Comparison of ENCODE assay signal across 8 cellular contexts in the genomic region with DNA sequence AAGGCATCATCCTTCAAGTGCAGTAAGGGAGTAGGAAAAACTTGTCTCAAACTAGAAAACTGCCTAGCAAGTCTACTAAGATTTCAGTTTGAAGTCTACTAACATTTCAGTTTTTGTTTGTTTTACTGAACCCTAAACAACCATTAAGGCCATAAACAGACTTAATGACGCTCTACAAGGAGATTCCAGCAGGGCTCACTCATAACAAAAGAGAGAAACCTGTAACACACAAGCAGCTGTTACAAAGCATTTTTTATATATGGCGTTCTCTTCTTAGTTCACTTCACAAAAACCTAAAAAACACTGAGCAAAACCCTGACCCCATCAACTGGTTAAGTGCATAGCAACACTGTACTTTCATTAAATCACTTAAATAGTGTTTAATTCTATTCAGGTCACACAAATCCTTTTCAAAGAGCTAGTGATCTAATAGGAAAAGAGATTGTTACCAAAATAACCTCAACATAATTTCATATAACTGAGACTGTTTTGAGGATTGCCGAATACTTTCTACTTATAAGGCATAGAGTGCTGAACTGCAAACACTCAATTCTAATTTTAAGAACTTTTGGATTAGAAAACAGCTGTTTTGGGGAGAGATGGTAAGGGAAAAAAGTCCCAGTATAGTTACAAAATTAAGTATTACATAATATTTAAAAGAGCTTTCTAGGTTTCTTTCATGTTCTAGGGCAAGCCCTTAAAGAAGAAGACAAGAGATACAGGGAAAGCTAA. TPM values are rescaled to one million over a fixed set of nuclear protein-coding genes. Genes with fewer than 3 reads are reported as not detected.
DNase-seq lines count a peak whose midpoint lies in the region; ATAC-seq and TF ChIP-seq lines count a peak whose summit lies in the region.

No MANE protein-coding gene starts in this region.

- H3K9me3 ChIP-seq in mammary epithelial cell (replicated peaks; ENCODE audit: insufficient read depth, low read length) = no peaks in the 10 kb centered on the region

- H2AK5ac ChIP-seq in mesendoderm (ENCODE audit: low read length) = no peak overlapping the region

- peak overlapping the region; percentile 95 for H3K9ac ChIP-seq in mammary epithelial cell (ENCODE audit: insufficient read depth, low read length)
- H3K9ac ChIP-seq in mesendoderm (ENCODE audit: low read length) = peak overlapping the region; percentile 79

- peaks cover 68% of the 10 kb centered on the region for H3K79me2 ChIP-seq in mammary epithelial cell (ENCODE audit: insufficient read depth, low read length)
- peaks cover 14% of the 10 kb centered on the region for H3K79me2 ChIP-seq in mesendoderm (ENCODE audit: control insufficient read depth, insufficient read depth, low read length)

- no peak overlapping the region for H2BK120ac ChIP-seq in mesendoderm (ENCODE audit: low read depth, low read length)

- H3K27me3 ChIP-seq in mammary epithelial cell (ENCODE audit: insufficient read depth, low read length) (no peaks in the 10 kb centered on the region), mesendoderm (ENCODE audit: insufficient read depth, low read length, poor library complexity) (no peaks in the 10 kb centered on the region)

- H2BK5ac ChIP-seq in mesendoderm (ENCODE audit: low read length) = no peak overlapping the region

- WGBS in mammary epithelial cell (ENCODE audit: low coverage, missing lambda C conversion rate) = 3% methylated on average over 3 of the region's 3 CpGs
- WGBS in mesendoderm (ENCODE audit: extremely low coverage, insufficient coverage, low lambda C conversion rate) = no CpG with 5 or more reads among the region's 3 CpGs

- no peak overlapping the region for H3K18ac ChIP-seq in mesendoderm (ENCODE audit: low read length)

- no peak overlapping the region for H4K5ac ChIP-seq in mesendoderm (ENCODE audit: low read length)

- no peaks in the 10 kb centered on the region for H4K20me1 ChIP-seq in mammary epithelial cell (ENCODE audit: insufficient read depth, low read length)

- H2BK15ac ChIP-seq in mesendoderm (replicated peaks; ENCODE audit: low read depth) = no peak overlapping the region

- ATAC-seq in HG02885 (IDR thresholded peaks at IDR 0.05; ENCODE audit: poor library complexity, unreplicated experiment) = no peak
- no peak for ATAC-seq in HG03457 (IDR thresholded peaks at IDR 0.05; ENCODE audit: unreplicated experiment)

- intact Hi-C loops in mammary epithelial cell (cut with micrococcal nuclease) = loop anchor here (2.0 to 5.0 kb wide), 3 partner anchors 34 to 1005 kb away; a partner anchor contains a TSS

- BruUV-seq in mammary epithelial cell (replicated peaks; lab: Mats Ljungman, UMichigan) = no TSS peak

- no peak overlapping the region for H3K4ac ChIP-seq in mesendoderm (ENCODE audit: low read depth, low read length)

- peaks cover 4% of the 10 kb centered on the region for H3K4me1 ChIP-seq in mammary epithelial cell (ENCODE audit: insufficient read depth, low read length)
- no peaks in the 10 kb centered on the region for H3K4me1 ChIP-seq in mesendoderm (ENCODE audit: control insufficient read depth, low read depth, low read length)

- in situ Hi-C loops in mammary epithelial cell (cut with MboI; ENCODE audit: low sequenced_read_pairs in 2 of 2) = loop anchor here (25.0 kb wide), 3 partner anchors 235 to 460 kb away; no protein-coding TSS in a partner anchor

- DNase-seq in EL (peak; percentile 28), LHCN-M2 (ENCODE audit: low read depth) (peak; percentile 78), mammary epithelial cell (peak; percentile 29), mesendoderm (no peak), SHP77 (lab: John Stamatoyannopoulos, UW) (no peak), nucleus accumbens (lab: John Stamatoyannopoulos, UW) (no peak)

- H3K56ac ChIP-seq in mesendoderm (ENCODE audit: low read length) = peak overlapping the region; percentile 96

- H3K79me1 ChIP-seq in mesendoderm (ENCODE audit: low read length) = peaks cover 3% of the 10 kb centered on the region

- peak overlapping the region; percentile 88 for H2AFZ ChIP-seq in mammary epithelial cell (ENCODE audit: low read depth, low read length)

- dilution Hi-C loops in mammary epithelial cell (cut with HindIII; ENCODE audit: low sequenced_read_pairs) = no loop called here

- peak overlapping the region; percentile 97 for H3K27ac ChIP-seq in mammary epithelial cell (ENCODE audit: insufficient read depth, low read depth, low read length)
- no peak overlapping the region for H3K27ac ChIP-seq in mesendoderm (ENCODE audit: low read depth, low read length)

- H3K23ac ChIP-seq in mesendoderm (ENCODE audit: low read length) = no peak overlapping the region

- no peak overlapping the region for H4K8ac ChIP-seq in mesendoderm (ENCODE audit: low read depth, low read length)

- no peaks in the 10 kb centered on the region for H3K36me3 ChIP-seq in mammary epithelial cell (ENCODE audit: insufficient read depth, low read length)
- no peaks in the 10 kb centered on the region for H3K36me3 ChIP-seq in mesendoderm (ENCODE audit: control insufficient read depth, insufficient read depth, low read length)

- H3K4me3 ChIP-seq in mammary epithelial cell (replicated peaks in 1 of 3; ENCODE audit: insufficient read depth in 1 of 3, low read depth in 2 of 3, low read length in 3 of 3) (peak overlapping the region; percentile 90 to 96 (median 93)), mesendoderm (ENCODE audit: low read length) (peak overlapping the region; percentile 59)

- CTCF ChIA-PET in mammary epithelial cell (lab: Charles Lee; ENCODE audit: low non-redundant PET) = interaction anchor here (0.6 to 0.8 kb wide), 2 partner anchors 34 to 363 kb away, joined by 6 to 7 read pairs; no protein-coding TSS in a partner anchor

- no peak for TF ChIP-seq CTCF in mammary epithelial cell (conservative IDR thresholded peaks at IDR 0.05 in 1 of 2, IDR thresholded peaks at IDR 0.05 in 1 of 2; ENCODE audit: extremely low read depth in 1 of 2, insufficient read depth in 1 of 2, low read depth in 1 of 2, low read length in 2 of 2)

- H3K4me2 ChIP-seq in mammary epithelial cell (ENCODE audit: insufficient read depth, low read depth, low read length) (peak overlapping the region; percentile 88), mesendoderm (ENCODE audit: low read length) (peak overlapping the region; percentile 44)

RNA-seq across cellular contexts. Expression of a gene that starts 1.5 kb away (rescaled TPM):
- total RNA-seq in LHCN-M2 (2014; rRNA removed) = 30.3 and 31.1 TPM in 2 replicates
- polyA plus RNA-seq in LHCN-M2 (2012) = 6.8 TPM
- 10 to 100 TPM; 50.8 to 66.3 TPM for total RNA-seq in mammary epithelial cell
- 25.4 TPM for polyA plus RNA-seq in mammary epithelial cell
- 65.5 TPM for polyA minus RNA-seq in mammary epithelial cell
- polyA plus RNA-seq in mesendoderm (2013, experiment 1 of 2) = 12.6 TPM
- 13.0 TPM for polyA plus RNA-seq in mesendoderm (2013, experiment 2 of 2)

Comparison
In these comparisons a context has a peak if more than half of its experiments do, and no peak if none do; other contexts are left out.
1. DNase-seq: peak in EL (single experiment), LHCN-M2 (single experiment) and mammary epithelial cell (single experiment); none in mesendoderm (single experiment), SHP77 (0 of 2) and nucleus accumbens (0 of 56).